20 cellular contexts compared by ENCODE assay signal in genomic region chr14:22650046-22650739, GRCh38. TPM values are rescaled to one million over a fixed set of nuclear protein-coding genes. Genes with fewer than 3 reads are reported as not detected.
DNase-seq lines count a peak whose midpoint lies in the region; ATAC-seq, FAIRE-seq and TF ChIP-seq lines count a peak whose summit lies in the region.
"Had no signal": no experiment of that assay in that cellular context is flagged by ENCODE, and none has a peak within 500 bp of the region (broad histone marks: within the 10 kb centered on the region; RNA-seq: fewer than 3 reads in every experiment).

No MANE protein-coding gene starts in this region.

- H3K4me3 Mint-ChIP-seq in activated T-cell treated with anti-CD3 and anti-CD28 coated beads, Interleukin-2, amount 50 U/mL, for 72 hours: no peak overlapping the region
- no peak overlapping the region for H3K4me3 Mint-ChIP-seq in osteocyte (ENCODE audit: unreplicated experiment)
- H3K4me3 Mint-ChIP-seq: CD4-positive, alpha-beta T cell; HFFc6 had no signal

- H3K27me3 ChIP-seq in colonic mucosa (no peaks in the 10 kb centered on the region), stomach (no peaks in the 10 kb centered on the region)
- H3K27me3 ChIP-seq: SJCRH30 had no signal

- H3K4me1 ChIP-seq in colonic mucosa (no peaks in the 10 kb centered on the region), kidney (ENCODE audit: control insufficient read depth in 1 of 2, insufficient read depth in 1 of 2, low read depth in 1 of 2, low read length in 2 of 2) (no peaks in the 10 kb centered on the region), stomach (peaks cover 0 to 13% (median 2%) of the 10 kb centered on the region in 4 donors)
- H3K4me1 ChIP-seq: BE2C had no signal

- no peak for TF ChIP-seq EP300 in stomach (IDR thresholded peaks at IDR 0.05)

- DNase-seq in activated T-cell treated with anti-CD3 and anti-CD28 coated beads, Interleukin-2, amount 50 U/mL, for 72 hours: no peak
- DNase-seq in activated T-cell treated with anti-CD3 and anti-CD28 coated beads for 4 hours (no peak), SK-N-MC (ENCODE audit: low read depth, low spot score) (no peak), osteocyte (ENCODE audit: extremely low spot score, unreplicated experiment) (no peak), colonic mucosa (no peak), kidney (no peak), stomach (no peak), T1000 (lab: John Stamatoyannopoulos, UW) (no peak)
- DNase-seq: BE2C; CD4-positive, alpha-beta T cell; HFFc6; NCI-H1105 treated with DMSO at 0.1 percent for 48 hours; NCI-H187; NCI-H345; RPMI8226 had no signal

- H3K9ac ChIP-seq in SK-N-MC (ENCODE audit: insufficient read length) (no peak overlapping the region), colonic mucosa (ENCODE audit: low read depth in 2 of 2, low read length in 2 of 2) (no peak overlapping the region), kidney (ENCODE audit: low read length in 2 of 2) (no peak overlapping the region)

- no peak for TF ChIP-seq POLR2A in stomach (IDR thresholded peaks at IDR 0.05)

- no peaks in the 10 kb centered on the region for H3K36me3 ChIP-seq in SK-N-MC (ENCODE audit: insufficient read depth, low read length)
- H3K36me3 ChIP-seq in colonic mucosa: no peaks in the 10 kb centered on the region
- H3K36me3 ChIP-seq in kidney (ENCODE audit: control insufficient read depth in 1 of 2, insufficient read depth in 2 of 2, low read length in 2 of 2): no peaks in the 10 kb centered on the region
- H3K36me3 ChIP-seq in stomach: no peaks in the 10 kb centered on the region
- H3K36me3 ChIP-seq: BE2C, SJCRH30 had no signal

- 64 to 82% (median 74%) methylated on average over 7 of the region's 7 CpGs for WGBS in stomach, 5 donors

- H3K4me1 Mint-ChIP-seq in activated T-cell treated with anti-CD3 and anti-CD28 coated beads, Interleukin-2, amount 50 U/mL, for 72 hours (ENCODE audit: low read depth): peaks cover 21% of the 10 kb centered on the region
- H3K4me1 Mint-ChIP-seq in osteocyte (ENCODE audit: unreplicated experiment): peaks cover 43% of the 10 kb centered on the region

- intact Hi-C loops in colonic mucosa (cut with DNase I) (loop anchor here (5.0 to 10.0 kb wide), 4 partner anchors 78 to 265 kb away; partner anchors contain the start of gene SLC7A7), kidney (cut with DNase I) (no loop called here), stomach (cut with DNase I; ENCODE audit: low total_unique reads) (no loop called here)

- H3K4me3 ChIP-seq in SK-N-MC: no peak overlapping the region
- H3K4me3 ChIP-seq in colonic mucosa: no peak overlapping the region
- H3K4me3 ChIP-seq in kidney (ENCODE audit: low read length in 2 of 2): no peak overlapping the region
- no peak overlapping the region for H3K4me3 ChIP-seq in stomach
- H3K4me3 ChIP-seq: SJCRH30 had no signal

- TF ChIP-seq CTCF in osteocyte (IDR thresholded peaks at IDR 0.05) (no peak), colonic mucosa (IDR thresholded peaks at IDR 0.05) (no peak), kidney (IDR thresholded peaks at IDR 0.05; ENCODE audit: borderline replicate concordance, extremely low read depth, insufficient read depth) (no peak), stomach (IDR thresholded peaks at IDR 0.05) (no peak)

- H3K9me3 ChIP-seq in SK-N-MC (ENCODE audit: low read depth, low read length) (no peaks in the 10 kb centered on the region), colonic mucosa (no peaks in the 10 kb centered on the region), kidney (ENCODE audit: control insufficient read depth in 1 of 2, low read length in 2 of 2) (no peaks in the 10 kb centered on the region), stomach (no peaks in the 10 kb centered on the region)
- H3K9me3 ChIP-seq: BE2C, SJCRH30 had no signal

- H3K36me3 Mint-ChIP-seq in activated T-cell treated with anti-CD3 and anti-CD28 coated beads, Interleukin-2, amount 50 U/mL, for 72 hours (ENCODE audit: insufficient read depth in 2 of 2): no peaks in the 10 kb centered on the region
- no peaks in the 10 kb centered on the region for H3K36me3 Mint-ChIP-seq in osteocyte (ENCODE audit: unreplicated experiment)

- H3K9me3 Mint-ChIP-seq in activated T-cell treated with anti-CD3 and anti-CD28 coated beads, Interleukin-2, amount 50 U/mL, for 72 hours: no peaks in the 10 kb centered on the region
- H3K9me3 Mint-ChIP-seq in osteocyte (ENCODE audit: unreplicated experiment): peaks cover 5% of the 10 kb centered on the region
- H3K9me3 Mint-ChIP-seq: CD4-positive, alpha-beta T cell; HFFc6 had no signal

- no peaks in the 10 kb centered on the region for H3K27me3 Mint-ChIP-seq in activated T-cell treated with anti-CD3 and anti-CD28 coated beads, Interleukin-2, amount 50 U/mL, for 72 hours (ENCODE audit: low read depth)
- no peaks in the 10 kb centered on the region for H3K27me3 Mint-ChIP-seq in osteocyte (ENCODE audit: unreplicated experiment)
- H3K27me3 Mint-ChIP-seq: CD4-positive, alpha-beta T cell had no signal

- ATAC-seq in activated T-cell treated with anti-CD3 and anti-CD28 coated beads, Interleukin-2, amount 50 U/mL, for 72 hours (replicated peaks in 1 of 2): no peak

- FAIRE-seq in kidney (lab: Jason Lieb, UNC): no peak
- FAIRE-seq: GM12892, H1 had no signal

- peak overlapping the region; percentile 1 for H3K27ac Mint-ChIP-seq in activated T-cell treated with anti-CD3 and anti-CD28 coated beads, Interleukin-2, amount 50 U/mL, for 72 hours
- peak overlapping the region; percentile 83 for H3K27ac Mint-ChIP-seq in osteocyte (ENCODE audit: unreplicated experiment)
- H3K27ac Mint-ChIP-seq: CD4-positive, alpha-beta T cell; HFFc6 had no signal

- peak overlapping the region; percentile 7; the same call in 1 of the 2 replicates for H3K27ac ChIP-seq in SK-N-MC
- no peak overlapping the region for H3K27ac ChIP-seq in colonic mucosa
- H3K27ac ChIP-seq in kidney (ENCODE audit: low read depth in 2 of 2, low read length in 2 of 2): no peak overlapping the region
- H3K27ac ChIP-seq in stomach: no peak overlapping the region
- H3K27ac ChIP-seq: 22Rv1, SJCRH30 had no signal

RNA-seq across cellular contexts. Expression of gene OR6J1, which starts 6.0 kb away (rescaled TPM):
- total RNA-seq in activated T-cell treated with anti-CD3 and anti-CD28 coated beads, Interleukin-2, amount 50 U/mL, for 72 hours: not detected
- total RNA-seq in osteocyte: not detected in 2 replicates
- total RNA-seq in colonic mucosa: not detected
- total RNA-seq in kidney: not detected
- not detected for polyA plus RNA-seq in kidney (ENCODE audit: insufficient read depth, low read depth, low replicate concordance)
- not detected for total RNA-seq in stomach
- polyA plus RNA-seq in stomach: not detected
- total RNA-seq: CD4-positive, alpha-beta T cell; H1; HFFc6; OCI-LY7; SJCRH30 had no signal
- polyA plus RNA-seq: H1 had no signal

RNA-seq across cellular contexts. Expression of gene ABHD4, which starts 52.1 kb away (rescaled TPM):
- 10 to 100 TPM; 18.8 to 21.9 TPM for total RNA-seq in activated T-cell treated with anti-CD3 and anti-CD28 coated beads, Interleukin-2, amount 50 U/mL, for 72 hours
- total RNA-seq in osteocyte (74.1 and 87.3 TPM in 2 replicates), colonic mucosa (10 to 100 TPM; 14.5 to 32.4 TPM), kidney (34.1 TPM), stomach (100 to 1,000 TPM in 1 of 5 donors, 10 to 100 TPM in 4; 12.2 to 130 (median 27.7) TPM)
- polyA plus RNA-seq in kidney (ENCODE audit: insufficient read depth, low read depth, low replicate concordance) (45.2 TPM), stomach (10 to 100 TPM; 14.8 to 24.3 (median 17.0) TPM)
